Comparison of ENCODE assay signal across 11 cellular contexts in the genomic region with DNA sequence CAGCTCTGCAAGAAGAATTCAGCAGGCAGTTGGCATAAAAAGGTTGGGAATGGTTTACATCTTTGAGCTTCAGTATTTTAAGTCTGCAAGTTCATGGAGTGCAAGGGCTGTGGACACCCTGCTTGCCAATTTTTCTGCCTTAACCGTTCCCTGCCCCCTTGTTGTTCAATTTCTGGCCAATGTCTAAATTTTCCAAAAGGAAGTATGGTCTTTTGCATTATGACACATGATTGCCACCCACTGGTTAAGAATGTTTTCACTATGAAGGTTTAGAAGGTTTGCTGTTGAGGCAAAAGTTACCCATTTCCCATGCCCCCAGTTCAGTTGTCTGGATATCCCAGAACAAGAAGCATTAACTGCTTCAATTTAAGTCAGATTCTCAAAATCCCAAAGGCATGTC.
DNase-seq lines count a peak whose midpoint lies in the region; ATAC-seq and TF ChIP-seq lines count a peak whose summit lies in the region.
"Had no signal": no experiment of that assay in that cellular context is flagged by ENCODE, and none has a peak within 500 bp of the region (broad histone marks: within the 10 kb centered on the region; RNA-seq: fewer than 3 reads in every experiment).

No MANE protein-coding gene starts in this region.

- H3K9me3 ChIP-seq in body of pancreas: no peaks in the 10 kb centered on the region
- peaks cover 0 to 20% (median 0%) of the 10 kb centered on the region in 8 donors for H3K9me3 ChIP-seq in spleen
- no peaks in the 10 kb centered on the region for H3K9me3 ChIP-seq in gastrocnemius medialis

- no peak overlapping the region for H3K4me3 ChIP-seq in LNCaP clone FGC (ENCODE audit: low read depth, low read length)
- H3K4me3 ChIP-seq in cardiac fibroblast (replicated peaks in 1 of 2; ENCODE audit: low read depth in 2 of 2, low read length in 2 of 2): no peak overlapping the region
- no peak overlapping the region for H3K4me3 ChIP-seq in body of pancreas
- H3K4me3 ChIP-seq in spleen: no peak overlapping the region
- H3K4me3 ChIP-seq in gastrocnemius medialis: no peak overlapping the region

- ATAC-seq in left lobe of liver (peak; percentile 66), body of pancreas (no peak), GM18498 (IDR thresholded peaks at IDR 0.05; ENCODE audit: unreplicated experiment) (no peak), gastrocnemius medialis (no peak)
- ATAC-seq: activated T-cell treated with anti-CD3 and anti-CD28 coated beads, Interleukin-2, amount 50 U/mL, for 4 hours; natural killer cell had no signal

- TF ChIP-seq POLR2A in body of pancreas (IDR thresholded peaks at IDR 0.05) (no peak), spleen (IDR thresholded peaks at IDR 0.05) (no peak), gastrocnemius medialis (IDR thresholded peaks at IDR 0.05) (no peak)

- TF ChIP-seq CTCF in LNCaP clone FGC (IDR thresholded peaks at IDR 0.05; ENCODE audit: control insufficient read depth, extremely low read depth, insufficient read depth) (peak; percentile 19; the same call in 1 of the 2 replicates), cardiac fibroblast (IDR thresholded peaks at IDR 0.05; ENCODE audit: low read depth, low read length) (peak; percentile 15), body of pancreas (IDR thresholded peaks at IDR 0.05) (peak in 2 of 7 experiments; percentile 10 to 30), spleen (IDR thresholded peaks at IDR 0.05 in 8 of 11, conservative IDR thresholded peaks at IDR 0.05 in 3 of 11) (peak in 4 of 11 experiments; percentile 14 to 29 (median 16)), gastrocnemius medialis (IDR thresholded peaks at IDR 0.05 in 4 of 5, conservative IDR thresholded peaks at IDR 0.05 in 1 of 5) (no peak)

- intact Hi-C loops in body of pancreas (cut with DNase I) (no loop called here), spleen (cut with DNase I; ENCODE audit: low total_unique reads) (no loop called here), gastrocnemius medialis (cut with DNase I; ENCODE audit: low total_unique reads) (loop anchor here (10.0 kb wide), 1 partner anchor 334 kb away; no protein-coding TSS in a partner anchor)

- in situ Hi-C loops in gastrocnemius medialis (cut with MboI; ENCODE audit: low sequenced_read_pairs in 4 of 4): no loop called here

- H3K27me3 ChIP-seq in body of pancreas: no peaks in the 10 kb centered on the region
- no peaks in the 10 kb centered on the region for H3K27me3 ChIP-seq in spleen (replicated peaks in 1 of 7)
- H3K27me3 ChIP-seq in gastrocnemius medialis: no peaks in the 10 kb centered on the region

- H3K36me3 ChIP-seq in body of pancreas (replicated peaks in 1 of 2; ENCODE audit: insufficient read depth in 1 of 2, low read depth in 2 of 2) (no peaks in the 10 kb centered on the region), spleen (no peaks in the 10 kb centered on the region), gastrocnemius medialis (no peaks in the 10 kb centered on the region)

- H3K27ac ChIP-seq in body of pancreas (no peak overlapping the region), spleen (no peak overlapping the region), gastrocnemius medialis (no peak overlapping the region)

- DNase-seq in AG20443 (ENCODE audit: low spot score) (peak; percentile 19), LNCaP clone FGC (ENCODE audit: low read depth) (no peak), cardiac fibroblast (ENCODE audit: low read depth in 2 of 2) (peak; percentile 68 to 80), left lobe of liver (ENCODE audit: low spot score) (no peak), body of pancreas (no peak), spleen (no peak), gastrocnemius medialis (no peak)
- DNase-seq: activated T-cell treated with anti-CD3 and anti-CD28 coated beads, Interleukin-2, amount 50 U/mL, for 4 hours; natural killer cell; NCI-H187 had no signal

- 10 to 24% methylated on average over 1 of the region's 1 CpG for WGBS in body of pancreas, 2 donors
- 32 to 60% (median 35%) methylated on average over 1 of the region's 1 CpG for WGBS in spleen, 5 donors

- H3K4me1 ChIP-seq in body of pancreas: no peaks in the 10 kb centered on the region
- no peaks in the 10 kb centered on the region for H3K4me1 ChIP-seq in spleen
- peaks cover 4 to 5% of the 10 kb centered on the region in 2 donors for H3K4me1 ChIP-seq in gastrocnemius medialis

Comparison
In these comparisons a context has a peak if more than half of its experiments do, and no peak if none do; other contexts are left out.
1. DNase-seq: peak in AG20443 (single experiment) and cardiac fibroblast (2 of 2); none in LNCaP clone FGC (single experiment), left lobe of liver (single experiment), body of pancreas (0 of 4), spleen (single experiment) and gastrocnemius medialis (0 of 2).
2. CTCF ChIP-seq: peak in LNCaP clone FGC (single experiment) and cardiac fibroblast (single experiment); none in gastrocnemius medialis (0 of 5).